16 cellular contexts compared by ENCODE assay signal in the genomic region with DNA sequence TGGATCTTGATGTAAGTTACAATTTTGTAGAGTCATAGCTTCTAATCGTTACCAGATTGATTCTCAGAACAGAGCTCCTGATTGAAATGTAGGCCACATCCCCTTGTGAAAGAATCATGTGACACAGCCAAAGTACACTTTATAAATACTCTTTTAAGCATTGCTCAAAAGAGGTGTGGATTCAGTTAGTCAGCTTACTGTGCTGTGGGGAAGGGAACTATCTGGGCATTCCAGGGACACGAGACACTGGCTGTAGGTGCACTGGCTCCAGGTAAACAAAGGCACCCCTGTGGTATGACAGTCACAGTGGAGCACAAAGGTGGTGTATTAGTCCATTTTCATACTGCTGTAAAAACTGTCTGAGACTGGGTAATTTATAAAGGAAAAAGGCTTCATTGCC.
A peak's percentile ranks its signal among the peaks of the same experiment; 100 is the strongest.
DNase-seq lines count a peak whose midpoint lies in the region; ATAC-seq, FAIRE-seq and TF ChIP-seq lines count a peak whose summit lies in the region.
"Had no signal": no experiment of that assay in that cellular context is flagged by ENCODE, and none has a peak within 500 bp of the region (broad histone marks: within the 10 kb centered on the region; RNA-seq: fewer than 3 reads in every experiment).

No MANE protein-coding gene starts in this region.

- H4K91ac ChIP-seq in mesenchymal stem cell (ENCODE audit: low read length), result no peak overlapping the region

- H2BK12ac ChIP-seq in mesenchymal stem cell (ENCODE audit: low read length in 2 of 2), result no peak overlapping the region

- peaks cover 3% of the 10 kb centered on the region for H3K9me3 ChIP-seq in mesenchymal stem cell (ENCODE audit: control insufficient read depth, low read length)
- H3K9me3 ChIP-seq: BLaER1 had no signal

- H3K27ac Mint-ChIP-seq in activated CD8-positive, alpha-beta T cell treated with anti-CD3 and anti-CD28 coated beads for 36 hours, result no peak overlapping the region
- H3K27ac Mint-ChIP-seq: CD8-positive, alpha-beta T cell had no signal

- H3K4me1 ChIP-seq in mesenchymal stem cell (ENCODE audit: control insufficient read depth, insufficient read depth, low read depth, low read length), result peaks cover 1% of the 10 kb centered on the region

- no peak for TF ChIP-seq CTCF in activated CD8-positive, alpha-beta T cell treated with anti-CD3 and anti-CD28 coated beads for 36 hours (IDR thresholded peaks at IDR 0.05)

- no peak overlapping the region for H4K8ac ChIP-seq in mesenchymal stem cell (ENCODE audit: low read length)

- no peak overlapping the region for H3K23ac ChIP-seq in mesenchymal stem cell (ENCODE audit: low read length in 2 of 2)

- H3K9ac ChIP-seq in mesenchymal stem cell (ENCODE audit: low read length), result no peak overlapping the region
- H3K9ac ChIP-seq: BLaER1 had no signal

- CTCF ChIA-PET in activated CD8-positive, alpha-beta T cell treated with anti-CD3 and anti-CD28 coated beads for 36 hours (lab: Charles Lee), result no interaction called here

- no peak overlapping the region for H3K14ac ChIP-seq in mesenchymal stem cell (ENCODE audit: low read length in 2 of 2)

- H3K4me1 Mint-ChIP-seq in activated CD8-positive, alpha-beta T cell treated with anti-CD3 and anti-CD28 coated beads for 36 hours (ENCODE audit: low read depth), result no peaks in the 10 kb centered on the region

- peaks cover 8% of the 10 kb centered on the region for H3K9me3 Mint-ChIP-seq in activated CD8-positive, alpha-beta T cell treated with anti-CD3 and anti-CD28 coated beads for 36 hours

- no peak for ATAC-seq in activated CD8-positive, alpha-beta T cell treated with anti-CD3 and anti-CD28 coated beads for 36 hours
- ATAC-seq: CD8-positive, alpha-beta T cell had no signal

- POLR2A ChIA-PET in activated CD8-positive, alpha-beta T cell treated with anti-CD3 and anti-CD28 coated beads for 36 hours (lab: Charles Lee), result no interaction called here

- no peak overlapping the region for H3K18ac ChIP-seq in mesenchymal stem cell (ENCODE audit: low read depth in 1 of 2, low read length in 2 of 2)

- H2AFZ ChIP-seq in mesenchymal stem cell (ENCODE audit: low read depth, low read length), result no peak overlapping the region

- H3K4me3 Mint-ChIP-seq in activated CD8-positive, alpha-beta T cell treated with anti-CD3 and anti-CD28 coated beads for 36 hours, result no peak overlapping the region
- H3K4me3 Mint-ChIP-seq: CD8-positive, alpha-beta T cell had no signal

- no peak overlapping the region for H2BK5ac ChIP-seq in mesenchymal stem cell (ENCODE audit: low read depth, low read length, poor library complexity, severe bottlenecking)

- no peak overlapping the region for H3K4me2 ChIP-seq in mesenchymal stem cell (ENCODE audit: low read length, poor library complexity, severe bottlenecking)
- H3K4me2 ChIP-seq: BLaER1 had no signal

- no peak overlapping the region for H2AK5ac ChIP-seq in mesenchymal stem cell (ENCODE audit: low read length, severe bottlenecking)

- H2BK15ac ChIP-seq in mesenchymal stem cell (ENCODE audit: low read depth, poor library complexity, severe bottlenecking), result no peak overlapping the region

- H3K79me1 ChIP-seq in mesenchymal stem cell (replicated peaks; ENCODE audit: low read length, poor library complexity, severe bottlenecking), result no peaks in the 10 kb centered on the region

- no peak overlapping the region for H3K4me3 ChIP-seq in mesenchymal stem cell (ENCODE audit: insufficient read depth in 1 of 2, low read depth in 1 of 2, low read length in 2 of 2)
- H3K4me3 ChIP-seq: BLaER1 had no signal

- H3K4ac ChIP-seq in mesenchymal stem cell (ENCODE audit: low read depth in 1 of 2, low read length in 2 of 2), result no peak overlapping the region

- FAIRE-seq in H54 (lab: Jason Lieb, UNC), result peak; percentile 75
- FAIRE-seq: D721Med had no signal

- no peaks in the 10 kb centered on the region for H3K36me3 ChIP-seq in mesenchymal stem cell (ENCODE audit: control insufficient read depth in 1 of 2, insufficient read depth in 2 of 2, low read depth in 1 of 2, low read length in 2 of 2)
- H3K36me3 ChIP-seq: BLaER1 had no signal

- no peaks in the 10 kb centered on the region for H3K27me3 Mint-ChIP-seq in activated CD8-positive, alpha-beta T cell treated with anti-CD3 and anti-CD28 coated beads for 36 hours

- no peak for TF ChIP-seq POLR2A in H54 (IDR thresholded peaks at IDR 0.05; ENCODE audit: low read depth, low read length)

- intact Hi-C loops in activated CD8-positive, alpha-beta T cell treated with anti-CD3 and anti-CD28 coated beads for 36 hours (cut with micrococcal nuclease), result no loop called here
- intact Hi-C loops in cardiac septum (cut with DNase I), result no loop called here

- DNase-seq in H54 (ENCODE audit: insufficient read length, low spot score) (no peak), amniotic epithelial cell (ENCODE audit: low read depth) (peak; percentile 0), epithelial cell of prostate (ENCODE audit: low read depth, low spot score) (no peak), mesenchymal stem cell (peak; percentile 1), cardiac septum (ENCODE audit: low spot score) (no peak), 8988T (no peak), NCI-H1694 (lab: John Stamatoyannopoulos, UW) (no peak)
- no peak for DNase-seq in activated CD8-positive, alpha-beta T cell treated with anti-CD3 and anti-CD28 coated beads for 36 hours
- DNase-seq: CD8-positive, alpha-beta T cell; DMS79 treated with DMSO at 0.1 percent for 48 hours; KG1; NCI-H1436 treated with DMSO at 0.1 percent for 48 hours; NCI-H524 treated with DMSO at 0.1 percent for 48 hours; SHP77 treated with DMSO at 0.1 percent for 48 hours had no signal

- no peaks in the 10 kb centered on the region for H3K36me3 Mint-ChIP-seq in activated CD8-positive, alpha-beta T cell treated with anti-CD3 and anti-CD28 coated beads for 36 hours (ENCODE audit: low read depth)
- H3K36me3 Mint-ChIP-seq: CD8-positive, alpha-beta T cell had no signal

- peak overlapping the region; percentile 21 for H3K27ac ChIP-seq in epithelial cell of prostate
- H3K27ac ChIP-seq in mesenchymal stem cell (ENCODE audit: low read length, poor library complexity, severe bottlenecking), result no peak overlapping the region
- H3K27ac ChIP-seq: BLaER1 had no signal

- H3K27me3 ChIP-seq in mesenchymal stem cell (ENCODE audit: control insufficient read depth in 1 of 2, insufficient read depth in 1 of 2, low read length in 2 of 2), result no peaks in the 10 kb centered on the region
- H3K27me3 ChIP-seq: BLaER1 had no signal

- 73% methylated on average over 2 of the region's 2 CpGs for WGBS in mesenchymal stem cell

- no peak overlapping the region for H2BK120ac ChIP-seq in mesenchymal stem cell (ENCODE audit: low read depth, low read length)

Comparison
In these comparisons a context has a peak if more than half of its experiments do, and no peak if none do; other contexts are left out.
1. DNase-seq: peak in amniotic epithelial cell (single experiment) and mesenchymal stem cell (single experiment); none in H54 (single experiment), epithelial cell of prostate (single experiment), activated CD8-positive, alpha-beta T cell treated with anti-CD3 and anti-CD28 coated beads for 36 hours (single experiment), cardiac septum (single experiment), 8988T (single experiment) and NCI-H1694 (single experiment).